8 cellular contexts compared by ENCODE assay signal in the genomic region with DNA sequence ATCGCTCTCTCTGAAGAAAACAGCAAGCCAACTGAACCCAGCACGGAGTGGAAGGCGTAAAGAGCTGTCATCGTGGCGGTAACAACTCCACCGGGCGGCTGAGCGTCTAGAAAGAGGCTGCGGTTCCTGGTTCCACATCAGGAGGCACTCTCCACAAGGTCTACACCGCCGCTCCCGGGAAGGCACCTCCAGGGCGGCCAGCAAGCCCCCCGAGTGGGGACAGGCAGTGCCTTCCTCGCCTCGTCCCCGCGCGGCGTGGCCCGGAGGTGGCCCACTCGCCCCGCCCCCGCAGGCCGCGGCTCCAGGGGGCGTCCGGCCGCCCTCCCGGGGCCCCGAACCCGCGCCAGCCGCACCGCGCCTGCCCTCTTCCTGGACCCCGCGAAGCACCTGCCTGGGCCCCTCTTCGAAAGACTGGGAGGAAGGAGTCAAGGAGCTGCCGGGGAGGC. TPM values are rescaled to one million over a fixed set of nuclear protein-coding genes. Genes with fewer than 3 reads are reported as not detected.
A peak's percentile ranks its signal among the peaks of the same experiment; 100 is the strongest.
DNase-seq lines count a peak whose midpoint lies in the region; ATAC-seq and TF ChIP-seq lines count a peak whose summit lies in the region.

No MANE protein-coding gene starts in this region.

- H3K4me2 ChIP-seq in neural progenitor cell, result peak overlapping the region; percentile 90

- DNase-seq in NCI-H2171 treated with DMSO at 0.1 percent for 48 hours (lab: John Stamatoyannopoulos, UW) (peak; percentile 4), NCI-H2171 (lab: John Stamatoyannopoulos, UW) (no peak), NCI-H1694 treated with DMSO at 0.1 percent for 48 hours (lab: John Stamatoyannopoulos, UW) (peak; percentile 30), activated T-cell treated with anti-CD3 and anti-CD28 coated beads for 48 hours (ENCODE audit: low read depth) (peak; percentile 43), fibroblast of pulmonary artery (ENCODE audit: low read depth) (peak; percentile 51), neural progenitor cell (ENCODE audit: low spot score) (peak; percentile 63), testis (peak; percentile 54)

- H3F3A ChIP-seq in neural progenitor cell (ENCODE audit: low read depth), result peaks cover 15% of the 10 kb centered on the region

- H3K36me3 ChIP-seq in neural progenitor cell (no peaks in the 10 kb centered on the region), testis (ENCODE audit: low read depth, missing control alignments) (no peaks in the 10 kb centered on the region)

- peak overlapping the region; percentile 94 for H3K4me3 Mint-ChIP-seq in neural progenitor cell

- peak overlapping the region; percentile 61 for H3K27ac Mint-ChIP-seq in neural progenitor cell

- peaks cover 23% of the 10 kb centered on the region for H4K20me1 ChIP-seq in neural progenitor cell (ENCODE audit: low read depth)

- peak overlapping the region; percentile 80 for H2AFZ ChIP-seq in neural progenitor cell (replicated peaks)

- H3K27me3 ChIP-seq in neural progenitor cell (no peaks in the 10 kb centered on the region), testis (no peaks in the 10 kb centered on the region)

- peak; percentile 23 for TF ChIP-seq CTCF in fibroblast of pulmonary artery (IDR thresholded peaks at IDR 0.05; ENCODE audit: low read length, missing control alignments)
- TF ChIP-seq CTCF in neural progenitor cell (IDR thresholded peaks at IDR 0.05), result peak; percentile 25
- TF ChIP-seq CTCF in testis (IDR thresholded peaks at IDR 0.05), result no peak

- H3K4me1 Mint-ChIP-seq in neural progenitor cell, result peaks cover 20% of the 10 kb centered on the region

- TF ChIP-seq POLR2A in testis (IDR thresholded peaks at IDR 0.05), result no peak

- H3K27ac ChIP-seq in neural progenitor cell, result peak overlapping the region; percentile 70
- peak overlapping the region; percentile 89 to 90 for H3K27ac ChIP-seq in testis

- whole genome bisulfite sequencing in testis, 2 donors, result 0 to 1% methylated on average over 9 to 21 of the region's 40 CpGs

- no peaks in the 10 kb centered on the region for H3K9me3 Mint-ChIP-seq in neural progenitor cell

- peaks cover 9% of the 10 kb centered on the region for H3K4me1 ChIP-seq in neural progenitor cell
- H3K4me1 ChIP-seq in testis, result peaks cover 6% of the 10 kb centered on the region

- peak overlapping the region; percentile 38 for H3K9ac ChIP-seq in neural progenitor cell

- H3K4me3 ChIP-seq in fibroblast of pulmonary artery (replicated peaks; ENCODE audit: low read depth, low read length) (peak overlapping the region; percentile 97), neural progenitor cell (peak overlapping the region; percentile 65), testis (peak overlapping the region; percentile 83 to 98)

- no peaks in the 10 kb centered on the region for H3K9me3 ChIP-seq in neural progenitor cell (ENCODE audit: low read depth)
- H3K9me3 ChIP-seq in testis, result no peaks in the 10 kb centered on the region

- H3K79me2 ChIP-seq in neural progenitor cell (ENCODE audit: low read depth), result peaks cover 47% of the 10 kb centered on the region

- intact Hi-C loops in testis (cut with DNase I; ENCODE audit: low total_unique reads), result no loop called here

- no peaks in the 10 kb centered on the region for H3K36me3 Mint-ChIP-seq in neural progenitor cell

- peaks cover 2% of the 10 kb centered on the region for H3K27me3 Mint-ChIP-seq in neural progenitor cell (ENCODE audit: insufficient read depth, low read depth)

- peak; percentile 42 for ATAC-seq in HG02642 (IDR thresholded peaks at IDR 0.05; ENCODE audit: poor library complexity, unreplicated experiment)

RNA-seq across cellular contexts. Expression of gene KLHL8, which starts 0.7 kb away (rescaled TPM):
- 11.0 and 20.3 TPM in 2 replicates for total RNA-seq in neural progenitor cell (ENCODE audit: low replicate concordance)
- total RNA-seq in testis, result 10 to 100 TPM; 10.3 to 10.4 TPM
- polyA plus RNA-seq in testis (ENCODE audit: insufficient read depth, low read depth, low replicate concordance), result 9.5 TPM

Comparison
In these comparisons a context has a peak if more than half of its experiments do, and no peak if none do; other contexts are left out.
1. CTCF ChIP-seq: peak in fibroblast of pulmonary artery (single experiment) and neural progenitor cell (single experiment); none in testis (0 of 3).
2. Peak in every context shown above with its lines, with median percentiles within 50 percentile points of each other: H3K4me3 ChIP-seq.